Comparison of ENCODE assay signal across 9 cellular contexts in the genomic region with DNA sequence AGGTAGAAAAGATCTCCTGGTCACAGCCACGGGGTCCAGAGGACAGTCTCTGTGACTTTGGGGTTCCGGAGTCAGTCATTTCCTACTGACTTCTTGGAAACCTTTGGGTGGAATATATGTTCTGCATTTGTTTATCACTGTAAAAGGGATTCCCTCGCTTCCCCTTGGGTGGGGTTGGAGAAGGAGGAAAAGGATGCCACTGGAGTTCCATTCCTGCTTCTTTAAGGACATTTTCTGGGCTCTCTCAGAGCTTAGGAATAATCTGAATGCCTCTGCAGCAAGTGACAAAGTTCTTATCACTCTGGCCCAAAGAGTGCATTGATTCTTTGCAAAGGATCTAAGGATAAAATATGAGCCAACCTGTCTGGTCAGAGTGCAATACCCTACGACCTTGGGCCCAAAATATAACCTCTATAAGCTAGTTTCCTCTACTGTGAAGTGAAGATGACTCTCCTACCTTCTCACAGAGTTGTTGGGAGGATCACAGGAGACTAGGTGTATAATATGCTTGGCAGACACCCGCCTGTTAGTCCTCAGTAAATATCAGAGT. TPM values are rescaled to one million over a fixed set of nuclear protein-coding genes. Genes with fewer than 3 reads are reported as not detected.
DNase-seq lines count a peak whose midpoint lies in the region; ATAC-seq and TF ChIP-seq lines count a peak whose summit lies in the region.
"Had no signal": no experiment of that assay in that cellular context is flagged by ENCODE, and none has a peak within 500 bp of the region (broad histone marks: within the 10 kb centered on the region; RNA-seq: fewer than 3 reads in every experiment).

No MANE protein-coding gene starts in this region.

- H3K27ac ChIP-seq in lung (ENCODE audit: low read depth in 1 of 2, low read length in 1 of 2) (peak overlapping the region; percentile 60 to 71), substantia nigra (ENCODE audit: low read depth, low read length, poor library complexity, severe bottlenecking) (peak overlapping the region; percentile 26)
- H3K27ac ChIP-seq: SJSA1 had no signal

- no peaks in the 10 kb centered on the region for H3K27me3 Mint-ChIP-seq in T-helper 2 cell treated with Interferon-gamma antibody and Interleukin-4, amounts not matched to agents 5 μg/mL and 100 μg/mL, for 36 hours (ENCODE audit: low read depth)
- no peaks in the 10 kb centered on the region for H3K27me3 Mint-ChIP-seq in activated T-helper 17 cell treated with anti-CD3 and anti-CD28 coated beads, Interleukin-2, amount 50 U/mL, for 72 hours

- peak; percentile 12 for ATAC-seq in activated T-helper 17 cell treated with anti-CD3 and anti-CD28 coated beads, Interleukin-2, amount 50 U/mL, for 72 hours (replicated peaks)
- ATAC-seq in lung (ENCODE audit: insufficient read depth, low FRiP score), result no peak
- ATAC-seq in GM21737 (IDR thresholded peaks at IDR 0.05; ENCODE audit: unreplicated experiment), result no peak
- no peak for ATAC-seq in activated CD4-positive, CD25-positive, alpha-beta regulatory T cell treated with anti-CD3 and anti-CD28 coated beads, Interleukin-2, amount 50 U/mL, for 24 hours

- no peak for DNase-seq in T-helper 2 cell treated with Interferon-gamma antibody and Interleukin-4, amounts not matched to agents 5 μg/mL and 100 μg/mL, for 36 hours (ENCODE audit: low spot score)
- DNase-seq in T-helper 2 cell (no peak), lung (ENCODE audit: low spot score) (no peak), substantia nigra (lab: John Stamatoyannopoulos, UW) (no peak), DMS153 (lab: John Stamatoyannopoulos, UW) (no peak)

- no peaks in the 10 kb centered on the region for H3K36me3 ChIP-seq in lung (ENCODE audit: control insufficient read depth in 2 of 2, insufficient read depth in 2 of 2, low read length in 2 of 2)
- H3K36me3 ChIP-seq: SJSA1 had no signal

- no peaks in the 10 kb centered on the region for H3K9me3 ChIP-seq in lung (ENCODE audit: control insufficient read depth in 2 of 2, insufficient read depth in 1 of 2, low read length in 1 of 2)
- H3K9me3 ChIP-seq: SJSA1 had no signal

- WGBS in lung, 2 donors, result 62 to 63% methylated on average over 5 of the region's 5 CpGs

- no peaks in the 10 kb centered on the region for H3K27me3 ChIP-seq in lung (ENCODE audit: control insufficient read depth, insufficient read depth)
- H3K27me3 ChIP-seq: SJSA1 had no signal

- no peaks in the 10 kb centered on the region for H3K9me3 Mint-ChIP-seq in T-helper 2 cell treated with Interferon-gamma antibody and Interleukin-4, amounts not matched to agents 5 μg/mL and 100 μg/mL, for 36 hours
- H3K9me3 Mint-ChIP-seq in activated T-helper 17 cell treated with anti-CD3 and anti-CD28 coated beads, Interleukin-2, amount 50 U/mL, for 72 hours, result peaks cover 4% of the 10 kb centered on the region

- TF ChIP-seq CTCF in lung (IDR thresholded peaks at IDR 0.05; ENCODE audit: control extremely low read depth, extremely low read depth), result no peak

- H3K27ac Mint-ChIP-seq in T-helper 2 cell treated with Interferon-gamma antibody and Interleukin-4, amounts not matched to agents 5 μg/mL and 100 μg/mL, for 36 hours, result peak overlapping the region; percentile 98
- peak overlapping the region; percentile 96 for H3K27ac Mint-ChIP-seq in activated T-helper 17 cell treated with anti-CD3 and anti-CD28 coated beads, Interleukin-2, amount 50 U/mL, for 72 hours

- peaks cover 28 to 46% of the 10 kb centered on the region in 2 donors for H3K4me1 ChIP-seq in lung (ENCODE audit: control insufficient read depth in 2 of 2, insufficient read depth in 2 of 2, low read length in 2 of 2)

- peak overlapping the region; percentile 84 for H3K4me3 Mint-ChIP-seq in T-helper 2 cell treated with Interferon-gamma antibody and Interleukin-4, amounts not matched to agents 5 μg/mL and 100 μg/mL, for 36 hours
- peak overlapping the region; percentile 75 for H3K4me3 Mint-ChIP-seq in activated T-helper 17 cell treated with anti-CD3 and anti-CD28 coated beads, Interleukin-2, amount 50 U/mL, for 72 hours

- H3K4me1 Mint-ChIP-seq in T-helper 2 cell treated with Interferon-gamma antibody and Interleukin-4, amounts not matched to agents 5 μg/mL and 100 μg/mL, for 36 hours (ENCODE audit: low read depth), result peaks cover 91% of the 10 kb centered on the region
- H3K4me1 Mint-ChIP-seq in activated T-helper 17 cell treated with anti-CD3 and anti-CD28 coated beads, Interleukin-2, amount 50 U/mL, for 72 hours, result peaks cover 70% of the 10 kb centered on the region

- peaks cover 60% of the 10 kb centered on the region for H3K36me3 Mint-ChIP-seq in T-helper 2 cell treated with Interferon-gamma antibody and Interleukin-4, amounts not matched to agents 5 μg/mL and 100 μg/mL, for 36 hours (ENCODE audit: low read depth)
- peaks cover 18% of the 10 kb centered on the region for H3K36me3 Mint-ChIP-seq in activated T-helper 17 cell treated with anti-CD3 and anti-CD28 coated beads, Interleukin-2, amount 50 U/mL, for 72 hours (ENCODE audit: low read depth)

- H3K4me3 ChIP-seq in lung, result no peak overlapping the region
- H3K4me3 ChIP-seq: SJSA1 had no signal

RNA-seq across cellular contexts. Expression of gene ARHGEF3, which starts 17.2 kb away (rescaled TPM):
- total RNA-seq in activated T-helper 17 cell treated with anti-CD3 and anti-CD28 coated beads, Interleukin-2, amount 50 U/mL, for 72 hours, result 10 to 100 TPM; 12.3 to 17.0 TPM
- 10 to 100 TPM; 25.9 to 40.9 TPM for total RNA-seq in lung
- 10 to 100 TPM; 10.4 to 16.0 TPM for polyA plus RNA-seq in lung
